ENCODE assay signal across 15 cellular contexts in the genomic region with DNA sequence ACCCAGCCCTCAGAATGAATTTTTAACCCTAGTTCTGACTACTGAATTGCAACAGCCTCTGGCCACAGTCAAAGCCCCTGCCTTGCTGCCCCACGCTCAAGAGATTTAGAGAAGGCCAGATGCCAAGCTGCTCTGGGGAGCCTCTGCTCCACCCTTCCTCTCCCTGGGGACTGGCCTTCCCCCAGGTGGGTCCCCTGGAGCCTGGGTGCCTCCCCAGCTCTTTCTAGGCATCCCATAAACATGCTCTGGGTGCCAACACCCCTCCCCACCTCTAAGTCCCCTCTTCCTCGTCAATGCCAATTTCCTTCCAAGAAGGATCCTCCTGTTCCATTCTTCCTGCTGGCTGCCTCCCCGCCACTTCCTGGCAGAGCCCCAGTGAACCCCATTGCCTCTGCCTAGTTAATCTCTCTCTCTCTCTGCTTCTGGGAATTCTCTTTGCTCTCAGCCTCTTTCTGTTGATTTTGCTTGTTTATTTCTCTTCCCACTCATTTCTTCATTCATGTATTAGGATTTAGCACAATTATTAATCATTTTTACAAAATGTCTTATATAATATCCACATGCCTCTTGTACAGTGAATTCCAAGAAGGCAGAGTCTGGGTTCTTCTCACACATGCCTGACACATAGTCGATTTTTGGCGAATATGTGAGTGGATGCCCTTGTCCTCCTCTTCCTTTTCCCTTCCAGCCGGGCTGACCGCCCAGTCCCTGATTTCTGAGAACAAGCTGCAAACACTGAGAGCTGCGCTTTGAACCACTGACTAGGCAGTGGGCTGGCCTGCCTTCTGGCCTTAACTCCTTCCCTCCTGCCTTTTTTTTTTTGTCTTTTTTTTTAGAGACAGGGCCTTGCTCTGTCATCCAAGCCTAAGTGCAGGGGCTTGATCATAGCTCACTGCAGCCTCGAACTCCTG. TPM values are rescaled to one million over a fixed set of nuclear protein-coding genes. Genes with fewer than 3 reads are reported as not detected.
DNase-seq lines count a peak whose midpoint lies in the region; ATAC-seq, FAIRE-seq and TF ChIP-seq lines count a peak whose summit lies in the region.
"Had no signal": no experiment of that assay in that cellular context is flagged by ENCODE, and none has a peak within 500 bp of the region (broad histone marks: within the 10 kb centered on the region; RNA-seq: fewer than 3 reads in every experiment).

No MANE protein-coding gene starts in this region.

- H3K27me3 ChIP-seq in left ventricle myocardium inferior (ENCODE audit: low read depth) (no peaks in the 10 kb centered on the region), pancreas (no peaks in the 10 kb centered on the region)
- H3K27me3 ChIP-seq in CD4-positive, alpha-beta memory T cell (ENCODE audit: insufficient read depth, low read length), result no peaks in the 10 kb centered on the region

- H3K9me3 ChIP-seq in left ventricle myocardium inferior (replicated peaks), result no peaks in the 10 kb centered on the region
- no peaks in the 10 kb centered on the region for H3K9me3 ChIP-seq in pancreas
- H3K9me3 ChIP-seq in CD4-positive, alpha-beta memory T cell (ENCODE audit: control insufficient read depth in 1 of 2, low read length in 2 of 2), result no peaks in the 10 kb centered on the region
- H3K9me3 ChIP-seq: A549, thoracic aorta had no signal

- H3K36me3 Mint-ChIP-seq in activated naive CD4-positive, alpha-beta T cell treated with anti-CD3 and anti-CD28 coated beads for 36 hours (ENCODE audit: low read depth), result peaks cover 5% of the 10 kb centered on the region
- peaks cover 14 to 22% of the 10 kb centered on the region in 2 donors for H3K36me3 Mint-ChIP-seq in CD4-positive, alpha-beta memory T cell

- WGBS in pancreas, 2 donors, result 20 to 24% methylated on average over 9 of the region's 9 CpGs

- no peaks in the 10 kb centered on the region for H3K9me3 Mint-ChIP-seq in activated naive CD4-positive, alpha-beta T cell treated with anti-CD3 and anti-CD28 coated beads for 36 hours
- no peaks in the 10 kb centered on the region for H3K9me3 Mint-ChIP-seq in CD4-positive, alpha-beta memory T cell
- H3K9me3 Mint-ChIP-seq: activated T-helper 1 cell treated with anti-CD3 and anti-CD28 coated beads, Interleukin-12 subunit alpha, Interleukin-12 subunit beta, Interleukin-2, Interleukin-4 antibody, amounts not matched to agents 30 ng/mL and 10 ng/mL and 1 ng/mL, durations not matched to agents 14 hours and 24 hours and 36 hours had no signal

- H3K4me3 ChIP-seq in left ventricle myocardium inferior (no peak overlapping the region), pancreas (no peak overlapping the region)
- no peak overlapping the region for H3K4me3 ChIP-seq in CD4-positive, alpha-beta memory T cell (ENCODE audit: low read length in 2 of 2)
- H3K4me3 ChIP-seq: A549, thoracic aorta had no signal

- CTCF ChIA-PET in activated naive CD4-positive, alpha-beta T cell treated with anti-CD3 and anti-CD28 coated beads for 36 hours (lab: Charles Lee), result no interaction called here
- CTCF ChIA-PET in CD4-positive, alpha-beta memory T cell (lab: Charles Lee; ENCODE audit: partially characterized antibody), result interaction anchor here (0.6 kb wide), 1 partner anchor 200 kb away, joined by 3 read pairs; no protein-coding TSS in a partner anchor

- no peak for FAIRE-seq in pancreas (lab: Jason Lieb, UNC)
- FAIRE-seq: A549, endometrium had no signal

- peak; percentile 29 to 55 (median 46) for ATAC-seq in pancreas
- ATAC-seq: A549, HCT116, PC-3 had no signal

- POLR2A ChIA-PET in CD4-positive, alpha-beta memory T cell (lab: Charles Lee; ENCODE audit: partially characterized antibody), result no interaction called here

- H3K27ac Mint-ChIP-seq in activated naive CD4-positive, alpha-beta T cell treated with anti-CD3 and anti-CD28 coated beads for 36 hours, result no peak overlapping the region
- H3K27ac Mint-ChIP-seq in CD4-positive, alpha-beta memory T cell, result no peak overlapping the region
- H3K27ac Mint-ChIP-seq: activated T-helper 1 cell treated with anti-CD3 and anti-CD28 coated beads, Interleukin-12 subunit alpha, Interleukin-12 subunit beta, Interleukin-2, Interleukin-4 antibody, amounts not matched to agents 30 ng/mL and 10 ng/mL and 1 ng/mL, durations not matched to agents 14 hours and 24 hours and 36 hours had no signal

- H3K27me3 Mint-ChIP-seq in activated naive CD4-positive, alpha-beta T cell treated with anti-CD3 and anti-CD28 coated beads for 36 hours (ENCODE audit: low read depth), result no peaks in the 10 kb centered on the region
- no peaks in the 10 kb centered on the region for H3K27me3 Mint-ChIP-seq in CD4-positive, alpha-beta memory T cell

- intact Hi-C loops in left ventricle myocardium inferior (cut with micrococcal nuclease), result no loop called here
- intact Hi-C loops in pancreas (cut with DNase I), result no loop called here
- intact Hi-C loops in activated naive CD4-positive, alpha-beta T cell treated with anti-CD3 and anti-CD28 coated beads for 36 hours (cut with micrococcal nuclease), result no loop called here
- intact Hi-C loops in CD4-positive, alpha-beta memory T cell (cut with micrococcal nuclease), result no loop called here

- H3K4me1 Mint-ChIP-seq in activated naive CD4-positive, alpha-beta T cell treated with anti-CD3 and anti-CD28 coated beads for 36 hours (ENCODE audit: low read depth), result no peaks in the 10 kb centered on the region
- H3K4me1 Mint-ChIP-seq in CD4-positive, alpha-beta memory T cell, result no peaks in the 10 kb centered on the region

- no peak overlapping the region for H3K4me3 Mint-ChIP-seq in activated naive CD4-positive, alpha-beta T cell treated with anti-CD3 and anti-CD28 coated beads for 36 hours
- peak overlapping the region in 1 of 8 donors; percentile 49 for H3K4me3 Mint-ChIP-seq in CD4-positive, alpha-beta memory T cell
- H3K4me3 Mint-ChIP-seq: activated T-helper 1 cell treated with anti-CD3 and anti-CD28 coated beads, Interleukin-12 subunit alpha, Interleukin-12 subunit beta, Interleukin-2, Interleukin-4 antibody, amounts not matched to agents 30 ng/mL and 10 ng/mL and 1 ng/mL, durations not matched to agents 14 hours and 24 hours and 36 hours had no signal

- TF ChIP-seq CTCF in left ventricle myocardium inferior (IDR thresholded peaks at IDR 0.05; ENCODE audit: borderline replicate concordance) (no peak), pancreas (IDR thresholded peaks at IDR 0.05) (no peak)

- H3K4me1 ChIP-seq in left ventricle myocardium inferior (peaks cover 41% of the 10 kb centered on the region), pancreas (peaks cover 44 to 60% (median 47%) of the 10 kb centered on the region in 3 donors)
- no peaks in the 10 kb centered on the region for H3K4me1 ChIP-seq in CD4-positive, alpha-beta memory T cell (ENCODE audit: insufficient read depth, low read length)

- H3K36me3 ChIP-seq in left ventricle myocardium inferior (peaks cover 30% of the 10 kb centered on the region), pancreas (peaks cover 0 to 12% (median 10%) of the 10 kb centered on the region in 3 donors)
- peaks cover 4% of the 10 kb centered on the region for H3K36me3 ChIP-seq in CD4-positive, alpha-beta memory T cell (ENCODE audit: insufficient read depth, low read length)

- H3K27ac ChIP-seq in left ventricle myocardium inferior (replicated peaks) (peak overlapping the region; percentile 56), pancreas (peak overlapping the region; percentile 20 to 88 (median 75))
- no peak overlapping the region for H3K27ac ChIP-seq in CD4-positive, alpha-beta memory T cell (ENCODE audit: low read depth, low read length)
- H3K27ac ChIP-seq: A549 had no signal

- peak; percentile 45 for DNase-seq in AG08395 (ENCODE audit: low spot score)
- DNase-seq in astrocyte of the hippocampus (ENCODE audit: low read depth, low spot score), result peak; percentile 38
- peak; percentile 38 for DNase-seq in left ventricle myocardium inferior
- DNase-seq in pancreas, result peak in 4 of 6 donors; percentile 57 to 76 (median 66)
- no peak for DNase-seq in activated naive CD4-positive, alpha-beta T cell treated with anti-CD3 and anti-CD28 coated beads for 36 hours
- no peak for DNase-seq in NOMO-1 treated with DMSO at 0.1 percent for 48 hours (lab: John Stamatoyannopoulos, UW; ENCODE audit: unreplicated experiment)
- DNase-seq in CD4-positive, alpha-beta memory T cell, result no peak
- no peak for DNase-seq in activated gamma-delta T cell (lab: John Stamatoyannopoulos, UW)
- DNase-seq: NCI-H1436 treated with DMSO at 0.1 percent for 48 hours, PC-3 had no signal

RNA-seq across cellular contexts. Expression of gene UQCR10, which starts 17.5 kb away (rescaled TPM):
- 403 TPM for total RNA-seq in left ventricle myocardium inferior
- 10 to 100 TPM; 23.9 to 40.1 (median 31.6) TPM for total RNA-seq in pancreas
- polyA plus RNA-seq in pancreas, result 100 to 1,000 TPM in 1 of 2 donors, 10 to 100 TPM in 1; 75.4 to 103 TPM
- total RNA-seq in activated naive CD4-positive, alpha-beta T cell treated with anti-CD3 and anti-CD28 coated beads for 36 hours, result 100 to 1,000 TPM; 106 to 108 TPM
- total RNA-seq in CD4-positive, alpha-beta memory T cell, result 10 to 100 TPM; 47.6 to 53.2 TPM
- 100 to 1,000 TPM; 271 to 332 TPM for polyA plus RNA-seq in CD4-positive, alpha-beta memory T cell

RNA-seq across cellular contexts. Expression of gene ZMAT5, which starts 17.9 kb away (rescaled TPM):
- 20.6 TPM for total RNA-seq in left ventricle myocardium inferior
- 10 to 100 TPM in 4 of 6 donors, 1 to 10 TPM in 2; 8.3 to 13.2 (median 10.7) TPM for total RNA-seq in pancreas
- 10 to 100 TPM; 19.9 to 20.7 TPM for polyA plus RNA-seq in pancreas
- total RNA-seq in activated naive CD4-positive, alpha-beta T cell treated with anti-CD3 and anti-CD28 coated beads for 36 hours, result 10 to 100 TPM; 14.3 to 15.3 TPM
- total RNA-seq in CD4-positive, alpha-beta memory T cell, result 10 to 100 TPM; 16.3 to 20.4 TPM
- 10 to 100 TPM; 42.2 to 67.7 TPM for polyA plus RNA-seq in CD4-positive, alpha-beta memory T cell

RNA-seq across cellular contexts. Expression of gene ASCC2, which starts 53.4 kb away (rescaled TPM):
- 34.7 TPM for total RNA-seq in left ventricle myocardium inferior
- 10 to 100 TPM; 26.4 to 34.2 (median 28.7) TPM for total RNA-seq in pancreas
- polyA plus RNA-seq in pancreas, result 10 to 100 TPM; 58.6 to 66.6 TPM
- total RNA-seq in activated naive CD4-positive, alpha-beta T cell treated with anti-CD3 and anti-CD28 coated beads for 36 hours, result 10 to 100 TPM; 57.6 to 60.4 TPM
- 10 to 100 TPM; 82.3 to 88.7 TPM for total RNA-seq in CD4-positive, alpha-beta memory T cell
- polyA plus RNA-seq in CD4-positive, alpha-beta memory T cell, result 10 to 100 TPM; 21.4 to 67.8 TPM

Comparison
In these comparisons a context has a peak if more than half of its experiments do, and no peak if none do; other contexts are left out.
1. DNase-seq: peak in AG08395 (single experiment), astrocyte of the hippocampus (single experiment), left ventricle myocardium inferior (single experiment) and pancreas (4 of 6); none in activated naive CD4-positive, alpha-beta T cell treated with anti-CD3 and anti-CD28 coated beads for 36 hours (single experiment), NOMO-1 treated with DMSO at 0.1 percent for 48 hours (single experiment), CD4-positive, alpha-beta memory T cell (0 of 5) and activated gamma-delta T cell (single experiment).